8 cellular contexts compared by ENCODE assay signal in genomic region chr19:40714519-40715299, GRCh38. TPM values are rescaled to one million over a fixed set of nuclear protein-coding genes. Genes with fewer than 3 reads are reported as not detected.
DNase-seq lines count a peak whose midpoint lies in the region; ATAC-seq and TF ChIP-seq lines count a peak whose summit lies in the region.

No MANE protein-coding gene starts in this region.

- peak overlapping the region; percentile 72 for H3K27ac ChIP-seq in DND-41 (ENCODE audit: low read length)
- peak overlapping the region; percentile 98 for H3K27ac ChIP-seq in RWPE2 (ENCODE audit: poor library complexity, severe bottlenecking)
- peak overlapping the region; percentile 96 for H3K27ac ChIP-seq in neural cell (ENCODE audit: low read length)

- no peak for TF ChIP-seq RAD21 in neural cell (conservative IDR thresholded peaks at IDR 0.05)

- H3K36me3 ChIP-seq in DND-41 (ENCODE audit: insufficient read depth, low read length) (peaks cover 3% of the 10 kb centered on the region; the same call in 1 of the 2 replicates), RWPE2 (ENCODE audit: low read depth) (peaks cover 36% of the 10 kb centered on the region), neural cell (ENCODE audit: insufficient read depth, low read length) (no peaks in the 10 kb centered on the region)

- H4K20me1 ChIP-seq in DND-41 (ENCODE audit: insufficient read depth, low read length), result peaks cover 2% of the 10 kb centered on the region; the same call in 1 of the 2 replicates
- no peaks in the 10 kb centered on the region for H4K20me1 ChIP-seq in neural cell (ENCODE audit: insufficient read depth)

- H3K4me3 ChIP-seq in DND-41 (ENCODE audit: low read depth in 1 of 2, low read length in 2 of 2) (peak overlapping the region; percentile 30 to 84; a peak in 3 of 4 replicates), RWPE2 (ENCODE audit: severe bottlenecking) (peak overlapping the region; percentile 37), neural cell (ENCODE audit: low read length) (peak overlapping the region; percentile 97)

- H3K9ac ChIP-seq in DND-41 (ENCODE audit: low read depth, low read length) (peak overlapping the region; percentile 80), neural cell (ENCODE audit: low read length) (peak overlapping the region; percentile 84)

- H3K79me2 ChIP-seq in DND-41 (ENCODE audit: insufficient read depth, low read length), result peaks cover 40% of the 10 kb centered on the region
- H3K79me2 ChIP-seq in neural cell (replicated peaks; ENCODE audit: insufficient read depth, low read length), result peaks cover 29% of the 10 kb centered on the region

- H3K27me3 ChIP-seq in DND-41 (ENCODE audit: insufficient read depth, low read length, poor library complexity) (no peaks in the 10 kb centered on the region), RWPE2 (ENCODE audit: insufficient read depth, poor library complexity, severe bottlenecking) (no peaks in the 10 kb centered on the region), neural cell (ENCODE audit: insufficient read depth, low read depth, low read length) (no peaks in the 10 kb centered on the region)

- H3K9me2 ChIP-seq in neural cell (ENCODE audit: insufficient read depth, low read length), result no peaks in the 10 kb centered on the region

- H2AFZ ChIP-seq in DND-41 (ENCODE audit: low read depth, low read length) (peak overlapping the region; percentile 80), neural cell (ENCODE audit: low read depth, low read length) (peak overlapping the region; percentile 75)

- H3F3A ChIP-seq in neural cell (ENCODE audit: insufficient read depth, low read length, poor library complexity, severe bottlenecking), result peaks cover 4% of the 10 kb centered on the region

- H3K4me1 ChIP-seq in DND-41 (ENCODE audit: insufficient read depth, low read length), result peaks cover 51% of the 10 kb centered on the region
- H3K4me1 ChIP-seq in RWPE2 (ENCODE audit: insufficient read depth, poor library complexity, severe bottlenecking), result peaks cover 5% of the 10 kb centered on the region

- peak; percentile 96 for DNase-seq in DND-41
- DNase-seq in GOT3 (lab: John Stamatoyannopoulos, UW), result peak; percentile 57
- peak; percentile 93 for DNase-seq in M059J (ENCODE audit: low read depth)
- DNase-seq in RWPE2 (ENCODE audit: low spot score), result peak; percentile 90
- DNase-seq in activated gamma-delta T cell (lab: John Stamatoyannopoulos, UW), result peak; percentile 86
- DNase-seq in fibroblast of the conjunctiva (ENCODE audit: low read depth), result peak; percentile 86
- DNase-seq in stimulated activated naive CD8-positive, alpha-beta T cell treated with anti-CD3 and anti-CD28 coated beads, Interleukin-15, Interleukin-2, amounts not matched to agents 100 U/mL and 50 U/mL, for 24 hours, result peak; percentile 95

- no peaks in the 10 kb centered on the region for H3K9me3 ChIP-seq in DND-41 (ENCODE audit: insufficient read depth, low read length, severe bottlenecking)
- no peaks in the 10 kb centered on the region for H3K9me3 ChIP-seq in RWPE2 (ENCODE audit: severe bottlenecking)
- H3K9me3 ChIP-seq in neural cell (ENCODE audit: low read length), result no peaks in the 10 kb centered on the region

- H3K4me2 ChIP-seq in DND-41 (ENCODE audit: insufficient read depth, low read length), result peak overlapping the region; percentile 96
- peak overlapping the region; percentile 100 for H3K4me2 ChIP-seq in neural cell (ENCODE audit: low read length)

- ATAC-seq in DND-41 (ENCODE audit: insufficient read depth, low read depth), result peak; percentile 91
- peak; percentile 53 for ATAC-seq in RWPE2 (ENCODE audit: low read depth)
- peak; percentile 67 for ATAC-seq in stimulated activated naive CD8-positive, alpha-beta T cell treated with anti-CD3 and anti-CD28 coated beads, Interleukin-15, Interleukin-2, amounts not matched to agents 100 U/mL and 50 U/mL, for 24 hours

- TF ChIP-seq EP300 in neural cell (conservative IDR thresholded peaks at IDR 0.05; ENCODE audit: poor library complexity, severe bottlenecking), result no peak

- TF ChIP-seq CTCF in DND-41 (IDR thresholded peaks at IDR 0.05; ENCODE audit: borderline replicate concordance, extremely low read depth, low read length, poor library complexity, severe bottlenecking), result peak; percentile 21
- no peak for TF ChIP-seq CTCF in RWPE2 (IDR thresholded peaks at IDR 0.05; ENCODE audit: poor library complexity, severe bottlenecking)
- TF ChIP-seq CTCF in neural cell (IDR thresholded peaks at IDR 0.05; ENCODE audit: poor library complexity, severe bottlenecking), result peak; percentile 48

TF ChIP-seq in neural cell, 6 proteins besides CTCF, POLR2A, EP300 and RAD21:
- TF ChIP-seq TAF1 (IDR thresholded peaks at IDR 0.05; ENCODE audit: low read depth), result no peak
- peak; percentile 79 for TF ChIP-seq POLR2AphosphoS5 (IDR thresholded peaks at IDR 0.05)

RNA-seq across cellular contexts. Expression of gene COQ8B, which starts 2.0 kb away (rescaled TPM):
- 9.5 and 30.8 TPM in 2 replicates for total RNA-seq in M059J (2014; rRNA removed; shearing (Covaris generic))
- 83.2 and 95.3 TPM in 2 replicates for polyA plus RNA-seq in neural cell
- polyA minus RNA-seq in neural cell, result 50.7 and 67.4 TPM in 2 replicates

RNA-seq across cellular contexts. Expression of gene ITPKC, which starts 2.2 kb away (rescaled TPM):
- 6.3 and 7.2 TPM in 2 replicates for total RNA-seq in M059J (2014; rRNA removed; shearing (Covaris generic))
- 14.9 and 16.8 TPM in 2 replicates for polyA plus RNA-seq in neural cell
- polyA minus RNA-seq in neural cell, result 17.5 and 21.7 TPM in 2 replicates

RNA-seq across cellular contexts. Expression of gene NUMBL, which starts 24.3 kb away (rescaled TPM):
- 10.2 and 18.1 TPM in 2 replicates for total RNA-seq in M059J (2014; rRNA removed; shearing (Covaris generic))
- polyA plus RNA-seq in neural cell, result 20.5 and 27.7 TPM in 2 replicates
- polyA minus RNA-seq in neural cell, result 14.9 and 24.4 TPM in 2 replicates

RNA-seq across cellular contexts. Expression of gene ACTMAP, which starts 35.6 kb away (rescaled TPM):
- 0.76 and 1.3 TPM in 2 replicates for total RNA-seq in M059J (2014; rRNA removed; shearing (Covaris generic))
- polyA plus RNA-seq in neural cell, result 1.0 TPM in 1 of 2 replicates, not detected in the other
- 0.73 and 1.3 TPM in 2 replicates for polyA minus RNA-seq in neural cell

RNA-seq across cellular contexts. Expression of gene SNRPA, which starts 36.3 kb away (rescaled TPM):
- total RNA-seq in M059J (2014; rRNA removed; shearing (Covaris generic)), result 76.3 and 93.3 TPM in 2 replicates
- polyA plus RNA-seq in neural cell, result 29.9 and 37.9 TPM in 2 replicates
- polyA minus RNA-seq in neural cell, result 14.4 and 19.2 TPM in 2 replicates

Comparison
In these comparisons a context has a peak if more than half of its experiments do, and no peak if none do; other contexts are left out.
1. Peak in every context shown above with its lines: DNase-seq, ATAC-seq, H3K4me3 ChIP-seq and H3K27ac ChIP-seq.
2. H3K4me3 ChIP-seq: peak in every context shown above with its lines; median percentile 97 in neural cell; 57 in DND-41; 37 in RWPE2.